In genomic region chr6:90110971-90111370, GRCh38 we compare ENCODE assay signal across 13 cellular contexts.
DNase-seq lines count a peak whose midpoint lies in the region; ATAC-seq, FAIRE-seq and TF ChIP-seq lines count a peak whose summit lies in the region.
"Had no signal": no experiment of that assay in that cellular context is flagged by ENCODE, and none has a peak within 500 bp of the region (broad histone marks: within the 10 kb centered on the region; RNA-seq: fewer than 3 reads in every experiment).

No MANE protein-coding gene starts in this region.

- no peak for FAIRE-seq in HepG2 (lab: Jason Lieb, UNC)
- FAIRE-seq: A204.1 had no signal

- no peak for TF ChIP-seq POLR2A in HepG2 (IDR thresholded peaks at IDR 0.05; ENCODE audit: insufficient read depth in 1 of 2, low read depth in 2 of 2, low read length in 2 of 2)

- no peak for TF ChIP-seq CTCF in HepG2 (CRISPR knock-in tag; IDR thresholded peaks at IDR 0.05)

- H3K9me3 Mint-ChIP-seq in activated T-helper 2 cell treated with anti-CD3 and anti-CD28 coated beads, Interferon-gamma antibody, Interleukin-2, Interleukin-4, amounts not matched to agents 10 μg/mL and 5 μg/mL and 100 μg/mL, durations not matched to agents 14 hours and 24 hours and 36 hours, result peaks cover 41% of the 10 kb centered on the region

- no peaks in the 10 kb centered on the region for H3K79me2 ChIP-seq in HepG2 (ENCODE audit: insufficient read depth, low read length)

- in situ Hi-C loops in HepG2 (cut with HindIII; ENCODE audit: extremely low pct_ligation_motif_present, low pct_unique_long_range_greater_than_20kb), result no loop called here

- peaks cover 69% of the 10 kb centered on the region for H3K4me1 Mint-ChIP-seq in activated T-helper 2 cell treated with anti-CD3 and anti-CD28 coated beads, Interferon-gamma antibody, Interleukin-2, Interleukin-4, amounts not matched to agents 10 μg/mL and 5 μg/mL and 100 μg/mL, durations not matched to agents 14 hours and 24 hours and 36 hours (ENCODE audit: low read depth)

- no peak overlapping the region for H3K4me3 ChIP-seq in thymus (ENCODE audit: low read length)
- no peak overlapping the region for H3K4me3 ChIP-seq in HepG2 (replicated peaks in 1 of 3; ENCODE audit: insufficient read depth in 1 of 3, low read depth in 2 of 3, low read length in 3 of 3)
- H3K4me3 ChIP-seq: SJCRH30 had no signal

- ATAC-seq in HepG2, result no peak
- ATAC-seq: left ventricle myocardium superior had no signal

- H3K27me3 ChIP-seq in thymus (ENCODE audit: control insufficient read depth, insufficient read depth) (no peaks in the 10 kb centered on the region), HepG2 (ENCODE audit: control insufficient read depth in 1 of 2, insufficient read depth in 2 of 2, low read length in 2 of 2) (peaks cover 0 to 4% of the 10 kb centered on the region in 2 experiments; a peak in 1 of 5 replicates)
- H3K27me3 ChIP-seq: SJCRH30 had no signal

- H3K36me3 ChIP-seq in thymus (ENCODE audit: control insufficient read depth, insufficient read depth) (no peaks in the 10 kb centered on the region), HepG2 (replicated peaks in 1 of 2; ENCODE audit: control insufficient read depth in 1 of 2, insufficient read depth in 2 of 2, low read length in 2 of 2) (no peaks in the 10 kb centered on the region)
- H3K36me3 ChIP-seq: SJCRH30 had no signal

- WGBS in thymus, result 23% methylated on average over 5 of the region's 5 CpGs
- WGBS in HepG2 (ENCODE audit: low lambda C conversion rate), result 7% methylated on average over 5 of the region's 5 CpGs

- H3K27ac ChIP-seq in thymus (ENCODE audit: low read depth) (peak overlapping the region; percentile 49), HepG2 (ENCODE audit: extremely low read length, insufficient read depth, low read length) (no peak overlapping the region)
- H3K27ac ChIP-seq: SJCRH30 had no signal

- H2AFZ ChIP-seq in HepG2 (ENCODE audit: low read length), result no peak overlapping the region

- intact Hi-C loops in activated T-helper 2 cell treated with anti-CD3 and anti-CD28 coated beads, Interferon-gamma antibody, Interleukin-2, Interleukin-4, amounts not matched to agents 10 μg/mL and 5 μg/mL and 100 μg/mL, durations not matched to agents 14 hours and 24 hours and 36 hours (cut with micrococcal nuclease), result loop anchor here (1.0 to 2.0 kb wide), 7 partner anchors 8 to 368 kb away; no protein-coding TSS in a partner anchor
- intact Hi-C loops in HepG2 (cut with micrococcal nuclease; ENCODE audit: unreplicated experiment), result no loop called here

- no peaks in the 10 kb centered on the region for H3K27me3 Mint-ChIP-seq in activated T-helper 2 cell treated with anti-CD3 and anti-CD28 coated beads, Interferon-gamma antibody, Interleukin-2, Interleukin-4, amounts not matched to agents 10 μg/mL and 5 μg/mL and 100 μg/mL, durations not matched to agents 14 hours and 24 hours and 36 hours (ENCODE audit: low read depth)

- H3K9me3 ChIP-seq in thymus (ENCODE audit: control insufficient read depth), result no peaks in the 10 kb centered on the region
- H3K9me3 ChIP-seq in HepG2 (ENCODE audit: low read length), result peaks cover 10% of the 10 kb centered on the region; the same call in 1 of the 2 replicates
- H3K9me3 ChIP-seq: SJCRH30 had no signal

- POLR2A ChIA-PET in HepG2 (lab: Yijun Ruan, JAX), result no interaction called here

- TF ChIP-seq EP300 in HepG2 (IDR thresholded peaks at IDR 0.05; ENCODE audit: low read depth in 2 of 2, low read length in 2 of 2) (no peak), HepG2 (CRISPR knock-in tag; IDR thresholded peaks at IDR 0.05; ENCODE audit: borderline replicate concordance) (no peak)

- H3K27ac Mint-ChIP-seq in activated T-helper 2 cell treated with anti-CD3 and anti-CD28 coated beads, Interferon-gamma antibody, Interleukin-2, Interleukin-4, amounts not matched to agents 10 μg/mL and 5 μg/mL and 100 μg/mL, durations not matched to agents 14 hours and 24 hours and 36 hours, result peak overlapping the region; percentile 68

- no TSS peak for BruUV-seq in HepG2 (replicated peaks; lab: Mats Ljungman, UMichigan)

- DNase-seq in activated naive CD4-positive, alpha-beta T cell treated with Interleukin-2 at 50 U/mL for 16 hours, result peak; percentile 59
- DNase-seq in activated naive CD4-positive, alpha-beta T cell treated with anti-CD3 and anti-CD28 coated beads, Interleukin-2, amount 50 U/mL, for 16 hours, result no peak
- peak; percentile 76 for DNase-seq in activated T-helper 2 cell treated with anti-CD3 and anti-CD28 coated beads, Interferon-gamma antibody, Interleukin-2, Interleukin-4, amounts not matched to agents 10 μg/mL and 5 μg/mL and 100 μg/mL, durations not matched to agents 14 hours and 24 hours and 36 hours (ENCODE audit: low spot score)
- DNase-seq in stimulated activated CD4-positive, alpha-beta T cell treated with anti-CD3 and anti-CD28 coated beads, Interleukin-2, amount 100 ng/mL, for 24 hours, result peak; percentile 51 to 67
- DNase-seq in HepG2 (ENCODE audit: low spot score) (no peak), Kasumi-1 (lab: John Stamatoyannopoulos, UW) (no peak), NOMO-1 treated with DMSO at 0.1 percent for 48 hours (lab: John Stamatoyannopoulos, UW; ENCODE audit: unreplicated experiment) (no peak)
- DNase-seq: left ventricle myocardium superior, NCI-H1105 treated with DMSO at 0.1 percent for 48 hours, NCI-H774, SJCRH30 had no signal

- CTCF ChIA-PET in HepG2 (lab: Yijun Ruan, JAX; ENCODE audit: low intra/inter-chr PET ratio, low total read pairs), result no interaction called here

- no peak overlapping the region for H3K4me2 ChIP-seq in HepG2 (ENCODE audit: low read depth, low read length)

- no peak for TF ChIP-seq RAD21 in HepG2 (CRISPR knock-in tag; IDR thresholded peaks at IDR 0.05)

- H3K4me3 Mint-ChIP-seq in activated T-helper 2 cell treated with anti-CD3 and anti-CD28 coated beads, Interferon-gamma antibody, Interleukin-2, Interleukin-4, amounts not matched to agents 10 μg/mL and 5 μg/mL and 100 μg/mL, durations not matched to agents 14 hours and 24 hours and 36 hours (ENCODE audit: low read depth), result peak overlapping the region; percentile 0

- no peak overlapping the region for H3K9ac ChIP-seq in HepG2 (ENCODE audit: insufficient read depth, low read depth, low read length)

- peaks cover 59% of the 10 kb centered on the region for H3K36me3 Mint-ChIP-seq in activated T-helper 2 cell treated with anti-CD3 and anti-CD28 coated beads, Interferon-gamma antibody, Interleukin-2, Interleukin-4, amounts not matched to agents 10 μg/mL and 5 μg/mL and 100 μg/mL, durations not matched to agents 14 hours and 24 hours and 36 hours (ENCODE audit: low read depth)

- no peaks in the 10 kb centered on the region for H4K20me1 ChIP-seq in HepG2 (ENCODE audit: insufficient read depth, low read length)

- peaks cover 21% of the 10 kb centered on the region for H3K4me1 ChIP-seq in thymus (ENCODE audit: control insufficient read depth, insufficient read depth, low read length)
- H3K4me1 ChIP-seq in HepG2 (ENCODE audit: insufficient read depth, low read length), result no peaks in the 10 kb centered on the region
- H3K4me1 ChIP-seq: SJCRH30 had no signal

TF ChIP-seq in HepG2, 621 proteins besides CTCF, POLR2A, EP300 and RAD21 (continues in another document):
- TF ChIP-seq ZBTB8A (CRISPR knock-in tag; IDR thresholded peaks at IDR 0.05; ENCODE audit: borderline replicate concordance, low read depth) (no peak), ZNF652 (CRISPR knock-in tag; IDR thresholded peaks at IDR 0.05; ENCODE audit: borderline replicate concordance, low read depth) (no peak), SRSF1 (optimal IDR thresholded peaks at IDR 0.05; ENCODE audit: low read depth, low read length) (no peak), ZNF678 (CRISPR knock-in tag; IDR thresholded peaks at IDR 0.05) (no peak), ZNF776 (CRISPR knock-in tag; IDR thresholded peaks at IDR 0.05) (no peak), ZNF30 (CRISPR knock-in tag; IDR thresholded peaks at IDR 0.05) (no peak), ZNF367 (CRISPR knock-in tag; IDR thresholded peaks at IDR 0.05; ENCODE audit: borderline replicate concordance) (no peak), ZFX (CRISPR knock-in tag; IDR thresholded peaks at IDR 0.05; ENCODE audit: low read depth) (no peak), DRAP1 (CRISPR knock-in tag; IDR thresholded peaks at IDR 0.05) (no peak), KLF9 (CRISPR knock-in tag; IDR thresholded peaks at IDR 0.05; ENCODE audit: low read depth) (no peak), NFKB2 (CRISPR knock-in tag; IDR thresholded peaks at IDR 0.05; ENCODE audit: borderline replicate concordance) (no peak), ZNF549 (CRISPR knock-in tag; IDR thresholded peaks at IDR 0.05) (no peak), ZNF768 (CRISPR knock-in tag; IDR thresholded peaks at IDR 0.05) (no peak)
- TF ChIP-seq, protein P1, sequence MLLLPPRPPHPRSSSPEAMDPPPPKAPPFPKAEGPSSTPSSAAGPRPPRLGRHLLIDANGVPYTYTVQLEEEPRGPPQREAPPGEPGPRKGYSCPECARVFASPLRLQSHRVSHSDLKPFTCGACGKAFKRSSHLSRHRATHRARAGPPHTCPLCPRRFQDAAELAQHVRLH (CRISPR knock-in tag; IDR thresholded peaks at IDR 0.05; ENCODE audit: borderline replicate concordance, low read depth), result no peak

Comparison
In these comparisons a context has a peak if more than half of its experiments do, and no peak if none do; other contexts are left out.
1. DNase-seq: peak in activated naive CD4-positive, alpha-beta T cell treated with Interleukin-2 at 50 U/mL for 16 hours (single experiment), activated T-helper 2 cell treated with anti-CD3 and anti-CD28 coated beads, Interferon-gamma antibody, Interleukin-2, Interleukin-4, amounts not matched to agents 10 μg/mL and 5 μg/mL and 100 μg/mL, durations not matched to agents 14 hours and 24 hours and 36 hours (single experiment) and stimulated activated CD4-positive, alpha-beta T cell treated with anti-CD3 and anti-CD28 coated beads, Interleukin-2, amount 100 ng/mL, for 24 hours (2 of 2); none in activated naive CD4-positive, alpha-beta T cell treated with anti-CD3 and anti-CD28 coated beads, Interleukin-2, amount 50 U/mL, for 16 hours (single experiment), HepG2 (single experiment), Kasumi-1 (0 of 2) and NOMO-1 treated with DMSO at 0.1 percent for 48 hours (single experiment).